Comparison of ENCODE assay signal across 1 cellular context in the genomic region with DNA sequence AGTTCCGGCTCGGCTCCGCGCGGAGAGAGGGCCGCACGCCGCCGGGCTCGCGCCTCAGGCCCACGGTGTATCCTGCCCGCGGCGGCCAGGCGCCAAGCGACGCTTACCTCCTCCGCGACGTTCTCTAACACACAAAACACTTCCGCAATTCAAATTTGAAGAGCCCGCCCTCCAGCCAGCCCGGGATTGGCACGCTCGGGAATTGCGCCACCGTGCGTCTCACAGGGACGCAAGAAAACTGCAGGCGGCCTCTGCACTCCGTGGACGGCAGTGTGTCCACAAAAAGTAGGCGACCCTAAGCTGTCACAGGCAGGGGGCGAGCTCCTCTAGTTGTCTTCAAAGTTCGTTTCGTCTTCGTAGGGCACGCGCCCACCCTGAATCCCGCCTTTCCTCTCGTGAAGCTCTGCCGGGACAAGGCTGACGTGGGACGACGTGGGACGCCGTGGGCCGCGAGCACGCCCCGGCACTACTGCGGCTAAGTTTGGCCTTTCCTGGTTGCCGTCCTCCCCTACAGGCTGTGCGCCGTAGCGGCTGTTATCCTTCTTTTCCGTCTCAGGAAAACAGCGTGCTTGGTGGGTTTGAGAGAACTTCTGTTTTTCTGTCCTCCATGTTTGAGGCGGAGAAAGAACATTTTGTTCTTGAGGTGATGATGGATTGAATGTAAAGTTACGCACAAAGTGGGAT.
TF ChIP-seq lines count a peak whose summit lies in the region.

A gene (minus strand): TSS at position 133 of the 684 bp plus-strand sequence. CDS start 5,916 bp downstream, outside the sequence.

TF ChIP-seq in HEK293, 187 proteins besides CTCF, POLR2A, EP300 and RAD21 (continued from another document):
- TF ChIP-seq, protein P1, sequence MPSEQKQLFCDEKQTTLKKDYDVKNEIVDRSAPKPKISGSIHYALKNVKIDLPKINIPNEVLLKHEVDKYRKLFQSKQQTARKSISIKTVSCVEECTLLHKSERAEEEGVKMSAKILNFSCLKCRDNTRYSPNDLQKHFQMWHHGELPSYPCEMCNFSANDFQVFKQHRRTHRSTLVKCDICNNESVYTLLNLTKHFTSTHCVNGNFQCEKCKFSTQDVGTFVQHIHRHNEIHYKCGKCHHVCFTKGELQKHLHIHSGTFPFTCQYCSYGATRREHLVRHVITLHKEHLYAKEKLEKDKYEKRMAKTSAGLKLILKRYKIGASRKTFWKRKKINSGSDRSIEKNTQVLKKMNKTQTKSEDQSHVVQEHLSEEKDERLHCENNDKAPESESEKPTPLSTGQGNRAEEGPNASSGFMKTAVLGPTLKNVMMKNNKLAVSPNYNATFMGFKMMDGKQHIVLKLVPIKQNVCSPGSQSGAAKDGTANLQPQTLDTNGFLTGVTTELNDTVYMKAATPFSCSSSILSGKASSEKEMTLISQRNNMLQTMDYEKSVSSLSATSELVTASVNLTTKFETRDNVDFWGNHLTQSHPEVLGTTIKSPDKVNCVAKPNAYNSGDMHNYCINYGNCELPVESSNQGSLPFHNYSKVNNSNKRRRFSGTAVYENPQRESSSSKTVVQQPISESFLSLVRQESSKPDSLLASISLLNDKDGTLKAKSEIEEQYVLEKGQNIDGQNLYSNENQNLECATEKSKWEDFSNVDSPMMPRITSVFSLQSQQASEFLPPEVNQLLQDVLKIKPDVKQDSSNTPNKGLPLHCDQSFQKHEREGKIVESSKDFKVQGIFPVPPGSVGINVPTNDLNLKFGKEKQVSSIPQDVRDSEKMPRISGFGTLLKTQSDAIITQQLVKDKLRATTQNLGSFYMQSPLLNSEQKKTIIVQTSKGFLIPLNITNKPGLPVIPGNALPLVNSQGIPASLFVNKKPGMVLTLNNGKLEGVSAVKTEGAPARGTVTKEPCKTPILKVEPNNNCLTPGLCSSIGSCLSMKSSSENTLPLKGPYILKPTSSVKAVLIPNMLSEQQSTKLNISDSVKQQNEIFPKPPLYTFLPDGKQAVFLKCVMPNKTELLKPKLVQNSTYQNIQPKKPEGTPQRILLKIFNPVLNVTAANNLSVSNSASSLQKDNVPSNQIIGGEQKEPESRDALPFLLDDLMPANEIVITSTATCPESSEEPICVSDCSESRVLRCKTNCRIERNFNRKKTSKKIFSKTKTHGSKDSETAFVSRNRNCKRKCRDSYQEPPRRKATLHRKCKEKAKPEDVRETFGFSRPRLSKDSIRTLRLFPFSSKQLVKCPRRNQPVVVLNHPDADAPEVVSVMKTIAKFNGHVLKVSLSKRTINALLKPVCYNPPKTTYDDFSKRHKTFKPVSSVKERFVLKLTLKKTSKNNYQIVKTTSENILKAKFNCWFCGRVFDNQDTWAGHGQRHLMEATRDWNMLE (tag by site-specific recombination; conservative IDR thresholded peaks at IDR 0.05; ENCODE audit: low read depth), result 0 out of 2 replicates have a peak, but pooled peaks have one; percentile 24
- TF ChIP-seq ZFP69B (tag by site-specific recombination; IDR thresholded peaks at IDR 0.05) (no peak), ZNF664 (tag by site-specific recombination; IDR thresholded peaks at IDR 0.05) (no peak), ZNF266 (tag by site-specific recombination; IDR thresholded peaks at IDR 0.05; ENCODE audit: low read depth) (no peak), OSR2 (tag by site-specific recombination; IDR thresholded peaks at IDR 0.05) (no peak), ZNF169 (tag by site-specific recombination; IDR thresholded peaks at IDR 0.05) (no peak), ZNF175 (tag by site-specific recombination; IDR thresholded peaks at IDR 0.05) (no peak), YY2 (tag by site-specific recombination; IDR thresholded peaks at IDR 0.05) (no peak), ZNF223 (tag by site-specific recombination; IDR thresholded peaks at IDR 0.05) (no peak), MYNN (tag by site-specific recombination; IDR thresholded peaks at IDR 0.05; ENCODE audit: borderline replicate concordance) (no peak)
- TF ChIP-seq, protein P2, sequence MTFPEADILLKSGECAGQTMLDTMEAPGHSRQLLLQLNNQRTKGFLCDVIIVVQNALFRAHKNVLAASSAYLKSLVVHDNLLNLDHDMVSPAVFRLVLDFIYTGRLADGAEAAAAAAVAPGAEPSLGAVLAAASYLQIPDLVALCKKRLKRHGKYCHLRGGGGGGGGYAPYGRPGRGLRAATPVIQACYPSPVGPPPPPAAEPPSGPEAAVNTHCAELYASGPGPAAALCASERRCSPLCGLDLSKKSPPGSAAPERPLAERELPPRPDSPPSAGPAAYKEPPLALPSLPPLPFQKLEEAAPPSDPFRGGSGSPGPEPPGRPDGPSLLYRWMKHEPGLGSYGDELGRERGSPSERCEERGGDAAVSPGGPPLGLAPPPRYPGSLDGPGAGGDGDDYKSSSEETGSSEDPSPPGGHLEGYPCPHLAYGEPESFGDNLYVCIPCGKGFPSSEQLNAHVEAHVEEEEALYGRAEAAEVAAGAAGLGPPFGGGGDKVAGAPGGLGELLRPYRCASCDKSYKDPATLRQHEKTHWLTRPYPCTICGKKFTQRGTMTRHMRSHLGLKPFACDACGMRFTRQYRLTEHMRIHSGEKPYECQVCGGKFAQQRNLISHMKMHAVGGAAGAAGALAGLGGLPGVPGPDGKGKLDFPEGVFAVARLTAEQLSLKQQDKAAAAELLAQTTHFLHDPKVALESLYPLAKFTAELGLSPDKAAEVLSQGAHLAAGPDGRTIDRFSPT (tag by site-specific recombination; IDR thresholded peaks at IDR 0.05), result no peak
